8 cellular contexts compared by ENCODE assay signal in genomic region chr4:184534511-184535391, GRCh38.
DNase-seq lines count a peak whose midpoint lies in the region; ATAC-seq and TF ChIP-seq lines count a peak whose summit lies in the region.

No MANE protein-coding gene starts in this region.

- POLR2A ChIA-PET in naive thymus-derived CD4-positive, alpha-beta T cell (lab: Charles Lee): interaction anchor here (0.6 to 5.1 kb wide), 16 partner anchors 9 to 268 kb away, joined by 3 to 114 read pairs (median 3); partner anchors contain the start of genes CASP3, CENPU, IRF2 and PRIMPOL
- POLR2A ChIA-PET in PC-3 (lab: Charles Lee; ENCODE audit: unreplicated experiment): no interaction called here

- H3K9me3 ChIP-seq in KOPT-K1 (ENCODE audit: insufficient read depth, low read length, poor library complexity, severe bottlenecking) (no peaks in the 10 kb centered on the region), PC-3 (ENCODE audit: low read length) (no peaks in the 10 kb centered on the region)
- H3K9me3 ChIP-seq in naive thymus-derived CD4-positive, alpha-beta T cell (ENCODE audit: control insufficient read depth in 2 of 3, low read length in 3 of 3): no peaks in the 10 kb centered on the region

- peaks cover 3% of the 10 kb centered on the region for H3K27me3 Mint-ChIP-seq in brain
- no peaks in the 10 kb centered on the region for H3K27me3 Mint-ChIP-seq in naive thymus-derived CD4-positive, alpha-beta T cell

- TF ChIP-seq CTCF in brain (conservative IDR thresholded peaks at IDR 0.05): no peak
- TF ChIP-seq CTCF in PC-3 (conservative IDR thresholded peaks at IDR 0.05; ENCODE audit: low read depth, low read length): no peak

- no peak overlapping the region for H2AFZ ChIP-seq in PC-3 (ENCODE audit: low read length)

- H3K27ac Mint-ChIP-seq in brain: peak overlapping the region in 3 of 5 experiments; percentile 9 to 98 (median 39)
- peak overlapping the region; percentile 83 to 100 (median 99) for H3K27ac Mint-ChIP-seq in naive thymus-derived CD4-positive, alpha-beta T cell

- peaks cover 22 to 25% of the 10 kb centered on the region in 2 donors for H3K4me1 ChIP-seq in naive thymus-derived CD4-positive, alpha-beta T cell (ENCODE audit: control insufficient read depth in 2 of 2, insufficient read depth in 2 of 2, low read length in 2 of 2)
- H3K4me1 ChIP-seq in PC-3 (ENCODE audit: insufficient read depth, low read length): peaks cover 6% of the 10 kb centered on the region

- ATAC-seq in GM21528 (IDR thresholded peaks at IDR 0.05; ENCODE audit: low FRiP score, unreplicated experiment) (peak; percentile 59), PC-3 (no peak)
- ATAC-seq in naive thymus-derived CD4-positive, alpha-beta T cell: peak; percentile 40

- H4K20me1 ChIP-seq in PC-3 (ENCODE audit: low read length): no peaks in the 10 kb centered on the region

- H3K27ac ChIP-seq in KOPT-K1 (ENCODE audit: low read depth, low read length, poor library complexity, severe bottlenecking) (peak overlapping the region; percentile 57), PC-3 (ENCODE audit: low read length) (no peak overlapping the region)
- peak overlapping the region; percentile 68 for H3K27ac ChIP-seq in naive thymus-derived CD4-positive, alpha-beta T cell (ENCODE audit: low read depth, low read length)

- no peaks in the 10 kb centered on the region for H3K27me3 ChIP-seq in naive thymus-derived CD4-positive, alpha-beta T cell (ENCODE audit: control insufficient read depth in 2 of 2, insufficient read depth in 2 of 2, low read length in 2 of 2)
- no peaks in the 10 kb centered on the region for H3K27me3 ChIP-seq in PC-3 (ENCODE audit: low read length)

- peaks cover 6% of the 10 kb centered on the region; the same call in 1 of the 2 replicates for H3K79me2 ChIP-seq in PC-3 (ENCODE audit: low read length)

- CTCF ChIA-PET in naive thymus-derived CD4-positive, alpha-beta T cell (lab: Charles Lee): interaction anchor here (0.6 to 2.5 kb wide), 4 partner anchors 16 to 125 kb away, joined by 3 to 6 read pairs (median 3); no protein-coding TSS in a partner anchor
- CTCF ChIA-PET in PC-3 (lab: Charles Lee): no interaction called here

- H3K4me3 Mint-ChIP-seq in brain: peak overlapping the region; percentile 4 to 65 (median 32)
- peak overlapping the region; percentile 31 to 99 (median 85) for H3K4me3 Mint-ChIP-seq in naive thymus-derived CD4-positive, alpha-beta T cell

- DNase-seq in GM03348 (ENCODE audit: low spot score): peak; percentile 84
- peak in 7 of 9 donors; percentile 43 to 80 (median 70) for DNase-seq in naive thymus-derived CD4-positive, alpha-beta T cell
- DNase-seq in PC-3: no peak
- no peak for DNase-seq in stimulated activated CD4-positive, alpha-beta T cell treated with anti-CD3 and anti-CD28 coated beads, Interleukin-2, amount 100 ng/mL, for 48 hours
- no peak for DNase-seq in stimulated activated naive CD4-positive, alpha-beta T cell treated with Interleukin-2 at 50 U/mL for 16 hours (lab: John Stamatoyannopoulos, UW)

- no peaks in the 10 kb centered on the region for H3F3A ChIP-seq in PC-3 (ENCODE audit: low read length, unreplicated experiment)

- H3K4me1 Mint-ChIP-seq in brain: peaks cover 38% of the 10 kb centered on the region
- peaks cover 40 to 79% (median 65%) of the 10 kb centered on the region in 7 donors for H3K4me1 Mint-ChIP-seq in naive thymus-derived CD4-positive, alpha-beta T cell

- H3K36me3 Mint-ChIP-seq in brain: peaks cover 18% of the 10 kb centered on the region
- H3K36me3 Mint-ChIP-seq in naive thymus-derived CD4-positive, alpha-beta T cell: peaks cover 0 to 11% (median 0%) of the 10 kb centered on the region in 5 donors

- no peak overlapping the region for H3K4me2 ChIP-seq in PC-3 (ENCODE audit: low read length)

- H3K9me3 Mint-ChIP-seq in brain: peaks cover 0 to 17% (median 3%) of the 10 kb centered on the region in 5 experiments
- peaks cover 0 to 2% (median 0%) of the 10 kb centered on the region in 11 donors for H3K9me3 Mint-ChIP-seq in naive thymus-derived CD4-positive, alpha-beta T cell

- H3K36me3 ChIP-seq in KOPT-K1 (ENCODE audit: insufficient read depth, low read length): no peaks in the 10 kb centered on the region
- peaks cover 0 to 3% (median 0%) of the 10 kb centered on the region in 3 experiments for H3K36me3 ChIP-seq in naive thymus-derived CD4-positive, alpha-beta T cell (ENCODE audit: control insufficient read depth in 2 of 3, insufficient read depth in 3 of 3, low read length in 3 of 3)
- H3K36me3 ChIP-seq in PC-3 (ENCODE audit: low read depth, low read length): no peaks in the 10 kb centered on the region

- no peaks in the 10 kb centered on the region for H3K9me2 ChIP-seq in PC-3 (replicated peaks; ENCODE audit: low read length)

- no TSS peak for BruUV-seq in PC-3 (replicated peaks; lab: Mats Ljungman, UMichigan)

- peak overlapping the region; percentile 12 for H3K4me3 ChIP-seq in naive thymus-derived CD4-positive, alpha-beta T cell (ENCODE audit: low read length)
- no peak overlapping the region for H3K4me3 ChIP-seq in PC-3 (ENCODE audit: low read length)

- intact Hi-C loops in naive thymus-derived CD4-positive, alpha-beta T cell (cut with micrococcal nuclease): loop anchor here (1.0 to 10.0 kb wide), 15 partner anchors 20 to 1668 kb away; partner anchors contain the start of genes CFAP97 (in 2 of the 2), ACSL1 (in 1 of the 2), ANKRD37 (in 1 of the 2) and CDKN2AIP (in 1 of the 2)
- intact Hi-C loops in PC-3 (cut with micrococcal nuclease): no loop called here

- H3K9ac ChIP-seq in PC-3 (ENCODE audit: low read length): no peak overlapping the region

Comparison
In these comparisons a context has a peak if more than half of its experiments do, and no peak if none do; other contexts are left out.
1. DNase-seq: peak in GM03348 (single experiment) and naive thymus-derived CD4-positive, alpha-beta T cell (7 of 9); none in PC-3 (single experiment), stimulated activated CD4-positive, alpha-beta T cell treated with anti-CD3 and anti-CD28 coated beads, Interleukin-2, amount 100 ng/mL, for 48 hours (0 of 2) and stimulated activated naive CD4-positive, alpha-beta T cell treated with Interleukin-2 at 50 U/mL for 16 hours (single experiment).